28 cellular contexts compared by ENCODE assay signal in genomic region chr2:53182609-53183008, GRCh38.
DNase-seq lines count a peak whose midpoint lies in the region; ATAC-seq, FAIRE-seq and TF ChIP-seq lines count a peak whose summit lies in the region.
"Had no signal": no experiment of that assay in that cellular context is flagged by ENCODE, and none has a peak within 500 bp of the region (broad histone marks: within the 10 kb centered on the region; RNA-seq: fewer than 3 reads in every experiment).

No MANE protein-coding gene starts in this region.

- no peaks in the 10 kb centered on the region for H3K27me3 Mint-ChIP-seq in T-helper 17 cell
- H3K27me3 Mint-ChIP-seq: activated CD8-positive, alpha-beta memory T cell treated with anti-CD3 and anti-CD28 coated beads, Interleukin-2, amount 10 ng/mL, durations not matched to agents 7 days and 5 days; CD4-positive, CD25-positive, alpha-beta regulatory T cell; central memory CD8-positive, alpha-beta T cell; natural killer cell treated with Interleukin-12 subunit alpha and Interleukin-12 subunit beta and Interleukin-15 and Interleukin-18, amount 100 ng/mL, for 72 hours had no signal

- H3K27ac Mint-ChIP-seq in T-helper 17 cell, result peak overlapping the region; percentile 64
- H3K27ac Mint-ChIP-seq: activated CD8-positive, alpha-beta memory T cell treated with anti-CD3 and anti-CD28 coated beads, Interleukin-2, amount 10 ng/mL, durations not matched to agents 7 days and 5 days; activated naive CD4-positive, alpha-beta T cell treated with anti-CD3 and anti-CD28 coated beads, Interleukin-2, amount 50 U/mL, for 72 hours; CD4-positive, CD25-positive, alpha-beta regulatory T cell; HFFc6; natural killer cell treated with Interleukin-12 subunit alpha and Interleukin-12 subunit beta and Interleukin-15 and Interleukin-18, amount 100 ng/mL, for 72 hours had no signal

- no peak overlapping the region for H3K27ac ChIP-seq in keratinocyte (ENCODE audit: control insufficient read depth, insufficient read depth, low read length)
- peak overlapping the region in 2 of 4 donors; percentile 60 to 61 for H3K27ac ChIP-seq in pancreas
- H3K27ac ChIP-seq: 22Rv1, left lung, prostate gland, RWPE1 had no signal

- H3K4me2 ChIP-seq in keratinocyte (ENCODE audit: control insufficient read depth, extremely low read depth, insufficient read depth, low read depth, low read length), result no peak overlapping the region

- H3K36me3 Mint-ChIP-seq in T-helper 17 cell (ENCODE audit: low read depth), result no peaks in the 10 kb centered on the region
- H3K36me3 Mint-ChIP-seq: activated CD8-positive, alpha-beta memory T cell treated with anti-CD3 and anti-CD28 coated beads, Interleukin-2, amount 10 ng/mL, durations not matched to agents 7 days and 5 days; activated naive CD4-positive, alpha-beta T cell treated with anti-CD3 and anti-CD28 coated beads, Interleukin-2, amount 50 U/mL, for 72 hours; CD4-positive, CD25-positive, alpha-beta regulatory T cell; natural killer cell treated with Interleukin-12 subunit alpha and Interleukin-12 subunit beta and Interleukin-15 and Interleukin-18, amount 100 ng/mL, for 72 hours had no signal

- TF ChIP-seq CTCF in keratinocyte (optimal IDR thresholded peaks at IDR 0.05 in 1 of 3, IDR thresholded peaks at IDR 0.05 in 1 of 3, conservative IDR thresholded peaks at IDR 0.05 in 1 of 3; ENCODE audit: extremely low read depth in 1 of 3, insufficient read depth in 2 of 3, low read length in 3 of 3), result no peak
- TF ChIP-seq CTCF in pancreas (IDR thresholded peaks at IDR 0.05), result no peak

- POLR2A ChIA-PET in HEK293T (lab: Yijun Ruan, JAX), result no interaction called here

- peaks cover 17% of the 10 kb centered on the region for H3K4me1 Mint-ChIP-seq in T-helper 17 cell
- H3K4me1 Mint-ChIP-seq: activated CD8-positive, alpha-beta memory T cell treated with anti-CD3 and anti-CD28 coated beads, Interleukin-2, amount 10 ng/mL, durations not matched to agents 7 days and 5 days; CD4-positive, CD25-positive, alpha-beta regulatory T cell; central memory CD8-positive, alpha-beta T cell had no signal

- intact Hi-C loops in pancreas (cut with DNase I), result no loop called here

- peak overlapping the region; percentile 54 for H2AFZ ChIP-seq in keratinocyte (ENCODE audit: control insufficient read depth, low read length)

- FAIRE-seq in keratinocyte (lab: Jason Lieb, UNC) (peak; percentile 69), pancreas (lab: Jason Lieb, UNC) (no peak)

- H3K36me3 ChIP-seq in keratinocyte (ENCODE audit: control insufficient read depth in 2 of 2, extremely low read depth in 1 of 2, insufficient read depth in 2 of 2, low read length in 2 of 2) (no peaks in the 10 kb centered on the region), pancreas (no peaks in the 10 kb centered on the region)
- H3K36me3 ChIP-seq: left lung, MG63, prostate gland had no signal

- no peaks in the 10 kb centered on the region for H4K20me1 ChIP-seq in keratinocyte (ENCODE audit: control insufficient read depth, extremely low read depth, insufficient read depth, low read length)

- no peak overlapping the region for H3K4me3 ChIP-seq in keratinocyte (ENCODE audit: control insufficient read depth in 2 of 3, extremely low read depth in 1 of 3, insufficient read depth in 2 of 3, low read depth in 1 of 3, low read length in 3 of 3)
- no peak overlapping the region for H3K4me3 ChIP-seq in pancreas
- H3K4me3 ChIP-seq: left lung, MG63, prostate gland had no signal

- H3K79me2 ChIP-seq in keratinocyte (ENCODE audit: control insufficient read depth, insufficient read depth, low read length), result no peaks in the 10 kb centered on the region

- H3K9me1 ChIP-seq in keratinocyte (ENCODE audit: control insufficient read depth, extremely low read depth, insufficient read depth, low read length), result no peaks in the 10 kb centered on the region

- ATAC-seq in T-helper 17 cell, result no peak
- peak; percentile 87 to 94 (median 92) for ATAC-seq in pancreas
- ATAC-seq: activated CD8-positive, alpha-beta memory T cell treated with anti-CD3 and anti-CD28 coated beads, Interleukin-2, amount 10 ng/mL, durations not matched to agents 7 days and 5 days; activated naive CD4-positive, alpha-beta T cell treated with anti-CD3 and anti-CD28 coated beads, Interleukin-2, amount 50 U/mL, for 72 hours; left lung; natural killer cell treated with Interleukin-12 subunit alpha and Interleukin-12 subunit beta and Interleukin-15 and Interleukin-18, amount 100 ng/mL, for 72 hours had no signal

- H3K9ac ChIP-seq in keratinocyte (ENCODE audit: control insufficient read depth, extremely low read depth, insufficient read depth, low read length), result no peak overlapping the region

- peak; percentile 39 for DNase-seq in DMS 273 (lab: John Stamatoyannopoulos, UW; ENCODE audit: unreplicated experiment)
- DNase-seq in DMS 273 treated with DMSO at 0.1 percent for 48 hours (lab: John Stamatoyannopoulos, UW), result no peak
- DNase-seq in T-helper 17 cell, result no peak
- DNase-seq in keratinocyte (ENCODE audit: low read depth, low spot score), result no peak
- peak in 3 of 6 donors; percentile 8 to 37 (median 21) for DNase-seq in pancreas
- no peak for DNase-seq in activated CD8-positive, alpha-beta memory T cell treated with anti-CD3 and anti-CD28 coated beads, Interleukin-2, amount 50 U/mL, for 4 hours
- no peak for DNase-seq in amniotic stem cell (lab: John Stamatoyannopoulos, UW)
- DNase-seq in HEK293T (ENCODE audit: extremely low spot score), result no peak
- DNase-seq: activated CD4-positive, alpha-beta T cell treated with anti-CD3 and anti-CD28 coated beads, Interleukin-2, amount 50 U/mL, for 1 hour; activated CD8-positive, alpha-beta memory T cell treated with anti-CD3 and anti-CD28 coated beads, Interleukin-2, amount 10 ng/mL, durations not matched to agents 7 days and 5 days; aorta; CD4-positive, CD25-positive, alpha-beta regulatory T cell; dermis blood vessel endothelial cell; DMS153; GDM1; HFFc6; left lung; MG63; midbrain; NCI-H2081; stimulated activated CD8-positive, alpha-beta memory T cell treated with anti-CD3 and anti-CD28 coated beads, Interleukin-4, amount 100 ng/mL, for 48 hours; trophoblast cell had no signal

- H3K4me3 Mint-ChIP-seq in T-helper 17 cell, result no peak overlapping the region
- H3K4me3 Mint-ChIP-seq: activated CD8-positive, alpha-beta memory T cell treated with anti-CD3 and anti-CD28 coated beads, Interleukin-2, amount 10 ng/mL, durations not matched to agents 7 days and 5 days; CD4-positive, CD25-positive, alpha-beta regulatory T cell; central memory CD8-positive, alpha-beta T cell; HFFc6; natural killer cell treated with Interleukin-12 subunit alpha and Interleukin-12 subunit beta and Interleukin-15 and Interleukin-18, amount 100 ng/mL, for 72 hours had no signal

- WGBS in pancreas, 2 donors, result 18 to 23% methylated on average over 5 of the region's 5 CpGs

- H3K27me3 ChIP-seq in keratinocyte (ENCODE audit: control insufficient read depth, extremely low read depth, insufficient read depth, low read length) (no peaks in the 10 kb centered on the region), pancreas (no peaks in the 10 kb centered on the region)
- H3K27me3 ChIP-seq: left lung, MG63 had no signal

- H3K9me3 ChIP-seq in T-helper 17 cell (ENCODE audit: control insufficient read depth, low read length, poor library complexity, severe bottlenecking) (no peaks in the 10 kb centered on the region), keratinocyte (ENCODE audit: control insufficient read depth, low read depth, low read length) (no peaks in the 10 kb centered on the region), pancreas (no peaks in the 10 kb centered on the region)
- H3K9me3 ChIP-seq: left lung, MG63, prostate gland had no signal

- dilution Hi-C loops in keratinocyte (cut with MboI; ENCODE audit: extremely low pct_ligation_motif_present, low sequenced_read_pairs), result no loop called here

- peaks cover 5% of the 10 kb centered on the region for H3K4me1 ChIP-seq in keratinocyte (ENCODE audit: control insufficient read depth, extremely low read depth, insufficient read depth, low read length)
- H3K4me1 ChIP-seq in pancreas, result peaks cover 9 to 24% (median 16%) of the 10 kb centered on the region in 3 donors
- H3K4me1 ChIP-seq: left lung, prostate gland had no signal

- CTCF ChIA-PET in HEK293T (lab: Yijun Ruan, JAX), result no interaction called here

TF ChIP-seq in HEK293T, 16 proteins besides CTCF, POLR2A, EP300 and RAD21:
- no peak for TF ChIP-seq SUZ12 (IDR thresholded peaks at IDR 0.05)
- no peak for TF ChIP-seq ZNF384 (IDR thresholded peaks at IDR 0.05)
- TF ChIP-seq PKNOX1 (IDR thresholded peaks at IDR 0.05), result no peak
- no peak for TF ChIP-seq BHLHE40 (IDR thresholded peaks at IDR 0.05; ENCODE audit: borderline replicate concordance)
- no peak for TF ChIP-seq SP1 (IDR thresholded peaks at IDR 0.05)
- TF ChIP-seq FOXM1 (IDR thresholded peaks at IDR 0.05; ENCODE audit: borderline replicate concordance), result no peak
- no peak for TF ChIP-seq TARDBP (IDR thresholded peaks at IDR 0.05)
- TF ChIP-seq FOXK2 (IDR thresholded peaks at IDR 0.05), result no peak
- TF ChIP-seq LEF1 (IDR thresholded peaks at IDR 0.05; ENCODE audit: borderline replicate concordance), result no peak
- TF ChIP-seq CTBP1 (IDR thresholded peaks at IDR 0.05; ENCODE audit: borderline replicate concordance), result no peak
- TF ChIP-seq NFRKB (IDR thresholded peaks at IDR 0.05), result no peak
- TF ChIP-seq FOXA1 (IDR thresholded peaks at IDR 0.05), result no peak
- no peak for TF ChIP-seq L3MBTL2 (conservative IDR thresholded peaks at IDR 0.05)
- no peak for TF ChIP-seq ELF4 (IDR thresholded peaks at IDR 0.05)
- TF ChIP-seq ARNT (IDR thresholded peaks at IDR 0.05), result no peak
- no peak for TF ChIP-seq HDGF (IDR thresholded peaks at IDR 0.05; ENCODE audit: borderline replicate concordance)
